Comparison of ENCODE assay signal across 2 cellular contexts in the genomic region with DNA sequence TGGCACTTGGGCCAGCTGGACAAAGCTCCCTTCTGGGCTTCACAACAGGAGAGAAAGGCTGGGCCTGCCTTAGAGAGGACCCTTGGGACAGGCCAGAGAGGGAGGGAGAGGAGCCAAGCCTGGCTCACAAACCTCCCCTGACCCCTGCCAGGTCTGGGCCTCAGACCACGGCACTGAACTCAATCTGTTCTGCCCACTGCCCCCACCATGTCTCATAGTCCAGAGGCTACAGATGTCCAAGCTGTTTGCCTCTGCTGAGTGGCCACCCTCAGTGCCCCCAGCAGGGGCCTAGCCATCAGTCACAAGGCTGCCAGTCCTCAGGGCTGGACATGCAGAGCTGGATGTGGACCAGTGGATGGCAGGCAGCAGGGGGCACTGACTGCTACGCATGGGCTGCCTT.
TF ChIP-seq lines count a peak whose summit lies in the region.

No MANE protein-coding gene starts in this region.

TF ChIP-seq in HepG2, 621 proteins besides CTCF, POLR2A, EP300 and RAD21:
- TF ChIP-seq, protein P1, sequence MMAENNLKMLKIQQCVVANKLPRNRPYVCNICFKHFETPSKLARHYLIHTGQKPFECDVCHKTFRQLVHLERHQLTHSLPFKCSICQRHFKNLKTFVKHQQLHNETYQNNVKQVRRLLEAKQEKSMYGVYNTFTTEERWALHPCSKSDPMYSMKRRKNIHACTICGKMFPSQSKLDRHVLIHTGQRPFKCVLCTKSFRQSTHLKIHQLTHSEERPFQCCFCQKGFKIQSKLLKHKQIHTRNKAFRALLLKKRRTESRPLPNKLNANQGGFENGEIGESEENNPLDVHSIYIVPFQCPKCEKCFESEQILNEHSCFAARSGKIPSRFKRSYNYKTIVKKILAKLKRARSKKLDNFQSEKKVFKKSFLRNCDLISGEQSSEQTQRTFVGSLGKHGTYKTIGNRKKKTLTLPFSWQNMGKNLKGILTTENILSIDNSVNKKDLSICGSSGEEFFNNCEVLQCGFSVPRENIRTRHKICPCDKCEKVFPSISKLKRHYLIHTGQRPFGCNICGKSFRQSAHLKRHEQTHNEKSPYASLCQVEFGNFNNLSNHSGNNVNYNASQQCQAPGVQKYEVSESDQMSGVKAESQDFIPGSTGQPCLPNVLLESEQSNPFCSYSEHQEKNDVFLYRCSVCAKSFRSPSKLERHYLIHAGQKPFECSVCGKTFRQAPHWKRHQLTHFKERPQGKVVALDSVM (CRISPR knock-in tag; IDR thresholded peaks at IDR 0.05), result no peak
- no peak for TF ChIP-seq ZNF629 (CRISPR knock-in tag; conservative IDR thresholded peaks at IDR 0.05)
- TF ChIP-seq TBP (CRISPR knock-in tag; IDR thresholded peaks at IDR 0.05), result no peak
- TF ChIP-seq ZNF660 (CRISPR knock-in tag; IDR thresholded peaks at IDR 0.05; ENCODE audit: borderline replicate concordance, low read depth), result no peak
- TF ChIP-seq, protein P2, sequence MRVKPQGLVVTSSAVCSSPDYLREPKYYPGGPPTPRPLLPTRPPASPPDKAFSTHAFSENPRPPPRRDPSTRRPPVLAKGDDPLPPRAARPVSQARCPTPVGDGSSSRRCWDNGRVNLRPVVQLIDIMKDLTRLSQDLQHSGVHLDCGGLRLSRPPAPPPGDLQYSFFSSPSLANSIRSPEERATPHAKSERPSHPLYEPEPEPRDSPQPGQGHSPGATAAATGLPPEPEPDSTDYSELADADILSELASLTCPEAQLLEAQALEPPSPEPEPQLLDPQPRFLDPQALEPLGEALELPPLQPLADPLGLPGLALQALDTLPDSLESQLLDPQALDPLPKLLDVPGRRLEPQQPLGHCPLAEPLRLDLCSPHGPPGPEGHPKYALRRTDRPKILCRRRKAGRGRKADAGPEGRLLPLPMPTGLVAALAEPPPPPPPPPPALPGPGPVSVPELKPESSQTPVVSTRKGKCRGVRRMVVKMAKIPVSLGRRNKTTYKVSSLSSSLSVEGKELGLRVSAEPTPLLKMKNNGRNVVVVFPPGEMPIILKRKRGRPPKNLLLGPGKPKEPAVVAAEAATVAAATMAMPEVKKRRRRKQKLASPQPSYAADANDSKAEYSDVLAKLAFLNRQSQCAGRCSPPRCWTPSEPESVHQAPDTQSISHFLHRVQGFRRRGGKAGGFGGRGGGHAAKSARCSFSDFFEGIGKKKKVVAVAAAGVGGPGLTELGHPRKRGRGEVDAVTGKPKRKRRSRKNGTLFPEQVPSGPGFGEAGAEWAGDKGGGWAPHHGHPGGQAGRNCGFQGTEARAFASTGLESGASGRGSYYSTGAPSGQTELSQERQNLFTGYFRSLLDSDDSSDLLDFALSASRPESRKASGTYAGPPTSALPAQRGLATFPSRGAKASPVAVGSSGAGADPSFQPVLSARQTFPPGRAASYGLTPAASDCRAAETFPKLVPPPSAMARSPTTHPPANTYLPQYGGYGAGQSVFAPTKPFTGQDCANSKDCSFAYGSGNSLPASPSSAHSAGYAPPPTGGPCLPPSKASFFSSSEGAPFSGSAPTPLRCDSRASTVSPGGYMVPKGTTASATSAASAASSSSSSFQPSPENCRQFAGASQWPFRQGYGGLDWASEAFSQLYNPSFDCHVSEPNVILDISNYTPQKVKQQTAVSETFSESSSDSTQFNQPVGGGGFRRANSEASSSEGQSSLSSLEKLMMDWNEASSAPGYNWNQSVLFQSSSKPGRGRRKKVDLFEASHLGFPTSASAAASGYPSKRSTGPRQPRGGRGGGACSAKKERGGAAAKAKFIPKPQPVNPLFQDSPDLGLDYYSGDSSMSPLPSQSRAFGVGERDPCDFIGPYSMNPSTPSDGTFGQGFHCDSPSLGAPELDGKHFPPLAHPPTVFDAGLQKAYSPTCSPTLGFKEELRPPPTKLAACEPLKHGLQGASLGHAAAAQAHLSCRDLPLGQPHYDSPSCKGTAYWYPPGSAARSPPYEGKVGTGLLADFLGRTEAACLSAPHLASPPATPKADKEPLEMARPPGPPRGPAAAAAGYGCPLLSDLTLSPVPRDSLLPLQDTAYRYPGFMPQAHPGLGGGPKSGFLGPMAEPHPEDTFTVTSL (CRISPR knock-in tag; IDR thresholded peaks at IDR 0.05; ENCODE audit: borderline replicate concordance), result no peak
- TF ChIP-seq FOXA1 (IDR thresholded peaks at IDR 0.05), result no peak
- no peak for TF ChIP-seq FOXA1 (CRISPR knock-in tag; IDR thresholded peaks at IDR 0.05)
- no peak for TF ChIP-seq ZNF546 (CRISPR knock-in tag; conservative IDR thresholded peaks at IDR 0.05)
- TF ChIP-seq MAFK (conservative IDR thresholded peaks at IDR 0.05 in 1 of 2, IDR thresholded peaks at IDR 0.05 in 1 of 2; ENCODE audit: low read length in 2 of 2), result no peak
- TF ChIP-seq ZFP36 (IDR thresholded peaks at IDR 0.05; ENCODE audit: borderline replicate concordance, low read depth, low read length, partially characterized antibody), result no peak

TF ChIP-seq in HEK293, 187 proteins besides CTCF, POLR2A, EP300 and RAD21 (continued from another document):
- TF ChIP-seq, protein P3, sequence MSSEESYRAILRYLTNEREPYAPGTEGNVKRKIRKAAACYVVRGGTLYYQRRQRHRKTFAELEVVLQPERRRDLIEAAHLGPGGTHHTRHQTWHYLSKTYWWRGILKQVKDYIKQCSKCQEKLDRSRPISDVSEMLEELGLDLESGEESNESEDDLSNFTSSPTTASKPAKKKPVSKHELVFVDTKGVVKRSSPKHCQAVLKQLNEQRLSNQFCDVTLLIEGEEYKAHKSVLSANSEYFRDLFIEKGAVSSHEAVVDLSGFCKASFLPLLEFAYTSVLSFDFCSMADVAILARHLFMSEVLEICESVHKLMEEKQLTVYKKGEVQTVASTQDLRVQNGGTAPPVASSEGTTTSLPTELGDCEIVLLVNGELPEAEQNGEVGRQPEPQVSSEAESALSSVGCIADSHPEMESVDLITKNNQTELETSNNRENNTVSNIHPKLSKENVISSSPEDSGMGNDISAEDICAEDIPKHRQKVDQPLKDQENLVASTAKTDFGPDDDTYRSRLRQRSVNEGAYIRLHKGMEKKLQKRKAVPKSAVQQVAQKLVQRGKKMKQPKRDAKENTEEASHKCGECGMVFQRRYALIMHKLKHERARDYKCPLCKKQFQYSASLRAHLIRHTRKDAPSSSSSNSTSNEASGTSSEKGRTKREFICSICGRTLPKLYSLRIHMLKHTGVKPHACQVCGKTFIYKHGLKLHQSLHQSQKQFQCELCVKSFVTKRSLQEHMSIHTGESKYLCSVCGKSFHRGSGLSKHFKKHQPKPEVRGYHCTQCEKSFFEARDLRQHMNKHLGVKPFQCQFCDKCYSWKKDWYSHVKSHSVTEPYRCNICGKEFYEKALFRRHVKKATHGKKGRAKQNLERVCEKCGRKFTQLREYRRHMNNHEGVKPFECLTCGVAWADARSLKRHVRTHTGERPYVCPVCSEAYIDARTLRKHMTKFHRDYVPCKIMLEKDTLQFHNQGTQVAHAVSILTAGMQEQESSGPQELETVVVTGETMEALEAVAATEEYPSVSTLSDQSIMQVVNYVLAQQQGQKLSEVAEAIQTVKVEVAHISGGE (tag by site-specific recombination; conservative IDR thresholded peaks at IDR 0.05; ENCODE audit: low read depth), result no peak
- TF ChIP-seq GLIS1 (tag by site-specific recombination; IDR thresholded peaks at IDR 0.05), result peak; percentile 56
- no peak for TF ChIP-seq ZNF701 (tag by site-specific recombination; IDR thresholded peaks at IDR 0.05)
- TF ChIP-seq, protein P4, sequence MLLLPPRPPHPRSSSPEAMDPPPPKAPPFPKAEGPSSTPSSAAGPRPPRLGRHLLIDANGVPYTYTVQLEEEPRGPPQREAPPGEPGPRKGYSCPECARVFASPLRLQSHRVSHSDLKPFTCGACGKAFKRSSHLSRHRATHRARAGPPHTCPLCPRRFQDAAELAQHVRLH (tag by site-specific recombination; IDR thresholded peaks at IDR 0.05), result no peak
- TF ChIP-seq, protein P5, sequence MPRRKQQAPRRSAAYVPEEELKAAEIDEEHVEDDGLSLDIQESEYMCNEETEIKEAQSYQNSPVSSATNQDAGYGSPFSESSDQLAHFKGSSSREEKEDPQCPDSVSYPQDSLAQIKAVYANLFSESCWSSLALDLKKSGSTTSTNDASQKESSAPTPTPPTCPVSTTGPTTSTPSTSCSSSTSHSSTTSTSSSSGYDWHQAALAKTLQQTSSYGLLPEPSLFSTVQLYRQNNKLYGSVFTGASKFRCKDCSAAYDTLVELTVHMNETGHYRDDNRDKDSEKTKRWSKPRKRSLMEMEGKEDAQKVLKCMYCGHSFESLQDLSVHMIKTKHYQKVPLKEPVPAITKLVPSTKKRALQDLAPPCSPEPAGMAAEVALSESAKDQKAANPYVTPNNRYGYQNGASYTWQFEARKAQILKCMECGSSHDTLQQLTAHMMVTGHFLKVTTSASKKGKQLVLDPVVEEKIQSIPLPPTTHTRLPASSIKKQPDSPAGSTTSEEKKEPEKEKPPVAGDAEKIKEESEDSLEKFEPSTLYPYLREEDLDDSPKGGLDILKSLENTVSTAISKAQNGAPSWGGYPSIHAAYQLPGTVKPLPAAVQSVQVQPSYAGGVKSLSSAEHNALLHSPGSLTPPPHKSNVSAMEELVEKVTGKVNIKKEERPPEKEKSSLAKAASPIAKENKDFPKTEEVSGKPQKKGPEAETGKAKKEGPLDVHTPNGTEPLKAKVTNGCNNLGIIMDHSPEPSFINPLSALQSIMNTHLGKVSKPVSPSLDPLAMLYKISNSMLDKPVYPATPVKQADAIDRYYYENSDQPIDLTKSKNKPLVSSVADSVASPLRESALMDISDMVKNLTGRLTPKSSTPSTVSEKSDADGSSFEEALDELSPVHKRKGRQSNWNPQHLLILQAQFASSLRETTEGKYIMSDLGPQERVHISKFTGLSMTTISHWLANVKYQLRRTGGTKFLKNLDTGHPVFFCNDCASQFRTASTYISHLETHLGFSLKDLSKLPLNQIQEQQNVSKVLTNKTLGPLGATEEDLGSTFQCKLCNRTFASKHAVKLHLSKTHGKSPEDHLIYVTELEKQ (tag by site-specific recombination; IDR thresholded peaks at IDR 0.05; ENCODE audit: borderline replicate concordance), result no peak
- TF ChIP-seq ZNF324 (tag by site-specific recombination; IDR thresholded peaks at IDR 0.05), result no peak
- no peak for TF ChIP-seq ZNF548 (tag by site-specific recombination; IDR thresholded peaks at IDR 0.05)
- no peak for TF ChIP-seq ZNF768 (tag by site-specific recombination; IDR thresholded peaks at IDR 0.05)
- TF ChIP-seq ZIC2 (tag by site-specific recombination; IDR thresholded peaks at IDR 0.05), result peak; percentile 96
